In genomic region chr7:4808565-4808964, GRCh38 we compare ENCODE assay signal across 10 cellular contexts.
"Had no signal": no experiment of that assay in that cellular context is flagged by ENCODE, and none has a peak within 500 bp of the region (broad histone marks: within the 10 kb centered on the region; RNA-seq: fewer than 3 reads in every experiment).

No MANE protein-coding gene starts in this region.

- H3K36me3 ChIP-seq: colonic mucosa, neutrophil, spleen, thoracic aorta had no signal

- H3K27ac ChIP-seq: colonic mucosa, neutrophil, parathyroid adenoma, spleen, thoracic aorta had no signal

- H3K27me3 ChIP-seq: colonic mucosa had no signal

- H3K9me3 ChIP-seq: colonic mucosa, neutrophil, sigmoid colon, thoracic aorta had no signal

- DNase-seq: amniotic stem cell, colonic mucosa, spleen had no signal

- H3K4me1 ChIP-seq: colonic mucosa, parathyroid adenoma, sigmoid colon had no signal

- H3K27ac Mint-ChIP-seq: activated CD4-positive, alpha-beta T cell treated with anti-CD3 and anti-CD28 coated beads, Interleukin-2, amount 10 ng/mL, durations not matched to agents 7 days and 5 days; mesothelial cell of epicardium; T-helper 2 cell treated with Interferon-gamma antibody and Interleukin-4, amounts not matched to agents 5 μg/mL and 100 μg/mL, for 36 hours had no signal

- H3K4me3 ChIP-seq: colonic mucosa had no signal

- H3K4me1 Mint-ChIP-seq: mesothelial cell of epicardium had no signal

- H3K4me3 Mint-ChIP-seq: mesothelial cell of epicardium had no signal
